Comparison of ENCODE assay signal across 23 cellular contexts in the genomic region with DNA sequence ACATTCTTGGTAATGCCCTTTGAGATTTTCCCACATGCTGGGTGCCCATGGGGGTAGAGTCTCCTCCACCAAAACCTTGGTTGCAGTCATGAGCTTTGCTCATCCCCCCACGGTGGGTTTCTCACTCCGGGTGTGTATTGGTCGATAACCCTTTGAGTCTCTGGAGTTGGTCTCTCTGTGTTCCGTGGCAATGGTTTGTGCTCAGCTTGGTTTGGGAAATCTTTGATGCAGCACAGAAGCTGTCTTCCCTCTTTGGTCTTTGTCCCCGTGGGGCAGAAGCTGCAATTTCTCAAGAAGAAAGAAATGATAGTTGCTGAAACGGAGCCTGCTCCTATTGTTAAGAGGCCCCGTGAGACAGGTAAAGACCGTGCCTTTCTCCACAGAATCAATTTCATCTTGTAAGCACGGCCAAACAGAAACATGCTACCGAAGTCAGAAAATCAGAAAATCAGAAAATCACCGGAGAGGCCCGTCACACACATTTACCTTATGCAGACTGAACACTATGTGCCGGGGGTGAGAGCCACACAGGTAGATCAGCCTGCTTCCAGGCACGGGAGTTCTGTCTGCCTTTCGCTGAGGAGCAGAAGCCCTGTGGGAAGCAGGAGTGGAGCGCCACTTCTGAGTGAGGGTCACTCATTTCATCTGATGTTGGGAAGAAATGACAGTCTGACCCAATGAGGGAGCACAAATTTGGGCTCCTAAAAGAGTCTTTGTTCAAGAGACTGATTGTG.
"Had no signal": no experiment of that assay in that cellular context is flagged by ENCODE, and none has a peak within 500 bp of the region (broad histone marks: within the 10 kb centered on the region; RNA-seq: fewer than 3 reads in every experiment).

No MANE protein-coding gene starts in this region.

- H3K9me3 ChIP-seq: MG63 had no signal

- H3K27ac Mint-ChIP-seq: activated B cell treated with CpG ODN at 0.5 μM for 24 hours; activated CD4-positive, alpha-beta T cell treated with anti-CD3 and anti-CD28 coated beads, Interleukin-2, amount 10 ng/mL, durations not matched to agents 24 days and 14 days; activated naive CD8-positive, alpha-beta T cell; activated T-helper 1 cell treated with anti-CD3 and anti-CD28 coated beads, Interleukin-12 subunit alpha, Interleukin-12 subunit beta, Interleukin-2, Interleukin-4 antibody, amounts not matched to agents 30 ng/mL and 10 ng/mL and 1 ng/mL, durations not matched to agents 14 hours and 24 hours and 36 hours had no signal

- H3K27me3 Mint-ChIP-seq: activated B cell treated with CpG ODN at 0.5 μM for 24 hours; activated CD4-positive, alpha-beta T cell treated with anti-CD3 and anti-CD28 coated beads, Interleukin-2, amount 10 ng/mL, durations not matched to agents 24 days and 14 days; activated naive CD8-positive, alpha-beta T cell; central memory CD8-positive, alpha-beta T cell had no signal

- DNase-seq: activated B cell treated with CpG ODN at 0.5 μM for 24 hours; activated CD4-positive, alpha-beta T cell treated with anti-CD3 and anti-CD28 coated beads for 1 hour; activated CD4-positive, alpha-beta T cell treated with anti-CD3 and anti-CD28 coated beads, Interleukin-2, amount 10 ng/mL, durations not matched to agents 24 days and 14 days; activated CD4-positive, alpha-beta T cell treated with anti-CD3 and anti-CD28 coated beads, Interleukin-2, amount 50 U/mL, for 48 hours; activated effector memory CD4-positive, alpha-beta T cell treated with Interleukin-2 at 50 U/mL for 16 hours; activated naive CD4-positive, alpha-beta T cell; activated T-cell treated with anti-CD3 and anti-CD28 coated beads, Interleukin-2, amount 50 U/mL, for 1 hour; amygdala; MG63; MV-4-11; NCI-H1092 treated with DMSO at 0.1 percent for 48 hours; NCI-H1417 treated with DMSO at 0.1 percent for 48 hours; NCI-H1694; NCI-H2029; NCI-H2107; NCI-H510A treated with DMSO at 0.1 percent for 48 hours; NCI-H69; PC-3; SHP77 treated with DMSO at 0.1 percent for 48 hours had no signal

- H3K36me3 ChIP-seq: MG63 had no signal

- H3K9me3 Mint-ChIP-seq: activated B cell treated with CpG ODN at 0.5 μM for 24 hours; activated CD4-positive, alpha-beta T cell treated with anti-CD3 and anti-CD28 coated beads, Interleukin-2, amount 10 ng/mL, durations not matched to agents 24 days and 14 days; activated T-helper 1 cell treated with anti-CD3 and anti-CD28 coated beads, Interleukin-12 subunit alpha, Interleukin-12 subunit beta, Interleukin-2, Interleukin-4 antibody, amounts not matched to agents 30 ng/mL and 10 ng/mL and 1 ng/mL, durations not matched to agents 14 hours and 24 hours and 36 hours; central memory CD8-positive, alpha-beta T cell; T-helper 1 cell treated with Interleukin-12 subunit alpha and Interleukin-12 subunit beta and Interleukin-4 antibody, amounts not matched to agents 30 μg/mL and 1 μg/mL, for 36 hours had no signal

- H3K4me3 ChIP-seq: MG63 had no signal

- H3K4me3 Mint-ChIP-seq: activated B cell treated with CpG ODN at 0.5 μM for 24 hours; activated CD4-positive, alpha-beta T cell treated with anti-CD3 and anti-CD28 coated beads, Interleukin-2, amount 10 ng/mL, durations not matched to agents 24 days and 14 days; activated naive CD8-positive, alpha-beta T cell; activated T-helper 1 cell treated with anti-CD3 and anti-CD28 coated beads, Interleukin-12 subunit alpha, Interleukin-12 subunit beta, Interleukin-2, Interleukin-4 antibody, amounts not matched to agents 30 ng/mL and 10 ng/mL and 1 ng/mL, durations not matched to agents 14 hours and 24 hours and 36 hours; central memory CD8-positive, alpha-beta T cell; T-helper 1 cell treated with Interleukin-12 subunit alpha and Interleukin-12 subunit beta and Interleukin-4 antibody, amounts not matched to agents 30 μg/mL and 1 μg/mL, for 36 hours had no signal

- H3K27me3 ChIP-seq: MG63 had no signal

- ATAC-seq: PC-3 had no signal
